ENCODE assay signal across 11 cellular contexts in the genomic region with DNA sequence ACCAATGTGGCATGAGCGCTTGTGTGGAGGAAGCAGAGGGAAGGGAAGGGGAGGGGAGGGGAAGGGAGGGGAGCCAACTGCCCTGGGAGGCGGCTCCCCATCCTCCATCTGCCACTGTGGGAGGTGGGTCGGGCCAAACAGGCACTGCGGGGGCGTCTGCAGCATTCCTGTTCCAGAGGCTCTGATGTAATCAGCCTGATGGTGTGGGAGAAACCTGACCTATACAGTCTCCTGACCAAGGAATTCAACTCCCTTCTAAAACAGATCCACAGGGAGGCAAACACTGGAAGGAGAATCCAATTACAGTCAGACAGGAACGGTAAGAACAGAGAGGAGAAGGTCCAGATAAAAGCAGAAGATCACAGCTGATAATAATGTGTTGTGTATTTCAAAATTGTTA.
DNase-seq lines count a peak whose midpoint lies in the region; ATAC-seq and TF ChIP-seq lines count a peak whose summit lies in the region.
"Had no signal": no experiment of that assay in that cellular context is flagged by ENCODE, and none has a peak within 500 bp of the region (broad histone marks: within the 10 kb centered on the region; RNA-seq: fewer than 3 reads in every experiment).

No MANE protein-coding gene starts in this region.

- H3K9me3 ChIP-seq in upper lobe of right lung (no peaks in the 10 kb centered on the region), transverse colon (no peaks in the 10 kb centered on the region)

- TF ChIP-seq CTCF in upper lobe of right lung (IDR thresholded peaks at IDR 0.05) (no peak), transverse colon (IDR thresholded peaks at IDR 0.05) (no peak)

- intact Hi-C loops in upper lobe of right lung (cut with DNase I): no loop called here
- intact Hi-C loops in transverse colon (cut with DNase I; ENCODE audit: low total_unique reads): no loop called here

- H3K4me3 ChIP-seq in upper lobe of right lung (no peak overlapping the region), transverse colon (no peak overlapping the region)

- no peak overlapping the region for H3K27ac ChIP-seq in upper lobe of right lung
- H3K27ac ChIP-seq in transverse colon: no peak overlapping the region

- DNase-seq in NCI-H510A treated with DMSO at 0.1 percent for 48 hours (lab: John Stamatoyannopoulos, UW) (peak; percentile 14), NCI-H510A (lab: John Stamatoyannopoulos, UW) (no peak), cerebellum (ENCODE audit: low spot score) (peak; percentile 71), kidney glomerular epithelial cell (lab: John Stamatoyannopoulos, UW) (peak; percentile 95), upper lobe of right lung (no peak), cerebellar nuclear complex (lab: John Stamatoyannopoulos, UW) (no peak), transverse colon (no peak)
- DNase-seq in activated effector memory CD4-positive, alpha-beta T cell treated with anti-CD3 and anti-CD28 coated beads, Interleukin-2, amount 50 U/mL, for 16 hours: no peak
- DNase-seq: immature natural killer cell, NCI-H1048 had no signal

- in situ Hi-C loops in transverse colon (cut with MboI; ENCODE audit: low pct_ligation_motif_present in 1 of 4, low pct_unique_long_range_greater_than_20kb in 1 of 4, low sequenced_read_pairs in 3 of 4): loop anchor here in 1 of 4 donors (25.0 kb wide), 1 partner anchor 464 kb away; no protein-coding TSS in a partner anchor

- WGBS in transverse colon (ENCODE audit: low coverage in 1 of 2), 2 donors: 54% methylated on average over 6 of the region's 6 CpGs; no CpG with 5 or more reads in 1 of the 2 donors

- H3K36me3 ChIP-seq in upper lobe of right lung (no peaks in the 10 kb centered on the region), transverse colon (no peaks in the 10 kb centered on the region)

- H3K27me3 ChIP-seq in upper lobe of right lung (peaks cover 5% of the 10 kb centered on the region), transverse colon (peaks cover 17% of the 10 kb centered on the region)

- ATAC-seq in upper lobe of right lung: peak; percentile 27
- ATAC-seq: activated naive CD4-positive, alpha-beta T cell treated with anti-CD3 and anti-CD28 coated beads, Interleukin-2, amount 50 U/mL, for 72 hours had no signal

- no peak for TF ChIP-seq POLR2A in transverse colon (IDR thresholded peaks at IDR 0.05)

- no peak for TF ChIP-seq EP300 in transverse colon (IDR thresholded peaks at IDR 0.05; ENCODE audit: low read depth)

- H3K4me1 ChIP-seq in upper lobe of right lung: no peaks in the 10 kb centered on the region
- H3K4me1 ChIP-seq in transverse colon: no peaks in the 10 kb centered on the region

Comparison
In these comparisons a context has a peak if more than half of its experiments do, and no peak if none do; other contexts are left out.
1. DNase-seq: peak in NCI-H510A treated with DMSO at 0.1 percent for 48 hours (single experiment), cerebellum (single experiment) and kidney glomerular epithelial cell (single experiment); none in NCI-H510A (single experiment), upper lobe of right lung (single experiment), cerebellar nuclear complex (0 of 2), activated effector memory CD4-positive, alpha-beta T cell treated with anti-CD3 and anti-CD28 coated beads, Interleukin-2, amount 50 U/mL, for 16 hours (single experiment) and transverse colon (single experiment).